18 cellular contexts compared by ENCODE assay signal in genomic region chr7:77991656-77992055, GRCh38.
"Had no signal": no experiment of that assay in that cellular context is flagged by ENCODE, and none has a peak within 500 bp of the region (broad histone marks: within the 10 kb centered on the region; RNA-seq: fewer than 3 reads in every experiment).

No MANE protein-coding gene starts in this region.

- H3K4me1 ChIP-seq: gastroesophageal sphincter, right atrium auricular region, sigmoid colon, stomach had no signal

- H3K27ac ChIP-seq: epithelial cell of prostate, gastroesophageal sphincter, right atrium auricular region, sigmoid colon, skin epidermis, stomach, thoracic aorta had no signal

- H3K4me3 ChIP-seq: gastroesophageal sphincter, right atrium auricular region, sigmoid colon, skin epidermis, stomach, thoracic aorta, transverse colon had no signal

- H3K27me3 ChIP-seq: esophagus squamous epithelium, gastroesophageal sphincter, right atrium auricular region, sigmoid colon, stomach, transverse colon had no signal

- H3K9me3 ChIP-seq: esophagus squamous epithelium, right atrium auricular region, sigmoid colon, thoracic aorta, transverse colon had no signal

- ATAC-seq: effector memory CD8-positive, alpha-beta T cell; gastroesophageal sphincter; left lobe of liver; naive thymus-derived CD8-positive, alpha-beta T cell had no signal

- H3K36me3 ChIP-seq: esophagus squamous epithelium, gastroesophageal sphincter, right atrium auricular region, sigmoid colon, stomach, thoracic aorta, transverse colon had no signal

- DNase-seq: effector memory CD8-positive, alpha-beta T cell; esophagus squamous epithelium; foreskin fibroblast; mammary epithelial cell; naive thymus-derived CD8-positive, alpha-beta T cell; posterior cingulate gyrus; sigmoid colon; stimulated activated CD4-positive, alpha-beta T cell treated with anti-CD3 and anti-CD28 coated beads, Interleukin-12 subunit alpha, Interleukin-12 subunit beta, amount 100 ng/mL, for 4 hours; stimulated activated naive CD4-positive, alpha-beta T cell; stomach; substantia nigra; transverse colon had no signal
